In the genomic region with DNA sequence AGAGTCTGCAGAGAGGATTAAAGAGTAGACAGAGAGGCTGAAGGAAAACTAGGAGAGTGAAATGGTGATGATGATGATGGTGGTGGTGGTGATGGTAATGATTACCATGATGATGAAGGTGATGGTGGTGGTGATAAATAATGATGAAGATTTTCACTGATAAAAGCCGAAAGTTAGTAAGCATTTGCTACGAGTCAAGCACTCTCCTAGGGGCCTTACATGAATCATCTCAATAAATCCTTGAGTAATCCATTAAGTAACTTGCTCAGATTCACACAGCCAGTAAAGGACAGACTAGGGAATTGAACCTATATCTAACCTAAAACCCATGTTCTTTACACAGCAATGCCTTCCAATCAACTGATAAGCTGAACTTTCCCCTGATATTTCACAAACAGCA, we compare ENCODE assay signal across 27 cellular contexts.
DNase-seq lines count a peak whose midpoint lies in the region; ATAC-seq and TF ChIP-seq lines count a peak whose summit lies in the region.
"Had no signal": no experiment of that assay in that cellular context is flagged by ENCODE, and none has a peak within 500 bp of the region (broad histone marks: within the 10 kb centered on the region; RNA-seq: fewer than 3 reads in every experiment).

No MANE protein-coding gene starts in this region.

- no peak for ATAC-seq in activated CD8-positive, alpha-beta T cell treated with anti-CD3 and anti-CD28 coated beads for 36 hours
- ATAC-seq in activated CD8-positive, alpha-beta T cell treated with anti-CD3 and anti-CD28 coated beads, Interleukin-2, amount 10 ng/mL, durations not matched to agents 7 days and 5 days: no peak
- ATAC-seq in HG03045 (IDR thresholded peaks at IDR 0.05; ENCODE audit: unreplicated experiment): no peak
- ATAC-seq: left lung; right cardiac atrium; stimulated activated naive B cell treated with anti-CD40 and anti-IgM and Interleukin-4, amounts not matched to agents 10 μg/mL and 1 μg/mL and 100 μg/mL, for 72 hours had no signal

- CTCF ChIA-PET in activated CD8-positive, alpha-beta T cell treated with anti-CD3 and anti-CD28 coated beads for 36 hours (lab: Charles Lee): interaction anchor here (1.3 to 1.6 kb wide), 3 partner anchors 10 to 23 kb away, joined by 3 to 4 read pairs (median 4); no protein-coding TSS in a partner anchor
- CTCF ChIA-PET in activated CD8-positive, alpha-beta T cell treated with anti-CD3 and anti-CD28 coated beads, Interleukin-2, amount 10 ng/mL, durations not matched to agents 7 days and 5 days (lab: Charles Lee): no interaction called here
- CTCF ChIA-PET in CD8-positive, alpha-beta memory T cell (lab: Charles Lee): no interaction called here

- POLR2A ChIA-PET in activated CD8-positive, alpha-beta T cell treated with anti-CD3 and anti-CD28 coated beads for 36 hours (lab: Charles Lee): interaction anchor here (0.6 kb wide), 1 partner anchor 12 kb away, joined by 3 read pairs; no protein-coding TSS in a partner anchor
- POLR2A ChIA-PET in activated CD8-positive, alpha-beta T cell treated with anti-CD3 and anti-CD28 coated beads, Interleukin-2, amount 10 ng/mL, durations not matched to agents 7 days and 5 days (lab: Charles Lee): no interaction called here
- POLR2A ChIA-PET in CD8-positive, alpha-beta memory T cell (lab: Charles Lee): no interaction called here

- peaks cover 2% of the 10 kb centered on the region for H3K9me3 Mint-ChIP-seq in activated CD8-positive, alpha-beta T cell treated with anti-CD3 and anti-CD28 coated beads for 36 hours
- H3K9me3 Mint-ChIP-seq in activated CD8-positive, alpha-beta T cell treated with anti-CD3 and anti-CD28 coated beads, Interleukin-2, amount 10 ng/mL, durations not matched to agents 7 days and 5 days (ENCODE audit: insufficient read depth): no peaks in the 10 kb centered on the region
- H3K9me3 Mint-ChIP-seq in CD8-positive, alpha-beta memory T cell: no peaks in the 10 kb centered on the region
- H3K9me3 Mint-ChIP-seq: brain had no signal

- DNase-seq in activated CD8-positive, alpha-beta T cell treated with anti-CD3 and anti-CD28 coated beads for 36 hours: no peak
- no peak for DNase-seq in activated CD8-positive, alpha-beta T cell treated with anti-CD3 and anti-CD28 coated beads, Interleukin-2, amount 10 ng/mL, durations not matched to agents 7 days and 5 days
- no peak for DNase-seq in CD8-positive, alpha-beta memory T cell
- DNase-seq in RKO (ENCODE audit: low spot score): peak; percentile 8
- DNase-seq in kidney tubule cell (ENCODE audit: low spot score): peak; percentile 35
- no peak for DNase-seq in effector memory CD4-positive, alpha-beta T cell
- no peak for DNase-seq in occipital lobe (lab: John Stamatoyannopoulos, UW)
- DNase-seq: effector CD4-positive, alpha-beta T cell; HCEC 1CT; hippocampal formation; left lung; midbrain; NCI-H1092 treated with DMSO at 0.1 percent for 48 hours; NCI-H1930; right cardiac atrium; RPMI8226; stimulated activated CD4-positive, alpha-beta T cell treated with anti-CD3 and anti-CD28 coated beads, Interleukin-4, amount 100 ng/mL, for 1 hour; stimulated activated naive B cell treated with anti-CD40 and anti-IgM and Interleukin-4, amounts not matched to agents 10 μg/mL and 1 μg/mL and 100 μg/mL, for 72 hours; T-helper 2 cell; uterus had no signal

- H3K27me3 ChIP-seq in CD8-positive, alpha-beta memory T cell (ENCODE audit: insufficient read depth, low read length, poor library complexity, severe bottlenecking): no peaks in the 10 kb centered on the region
- H3K27me3 ChIP-seq in effector memory CD4-positive, alpha-beta T cell (replicated peaks; ENCODE audit: control insufficient read depth, insufficient read depth, low read length, poor library complexity, severe bottlenecking): no peaks in the 10 kb centered on the region
- H3K27me3 ChIP-seq: left lung, uterus had no signal

- no peaks in the 10 kb centered on the region for H3K27me3 Mint-ChIP-seq in activated CD8-positive, alpha-beta T cell treated with anti-CD3 and anti-CD28 coated beads for 36 hours
- no peaks in the 10 kb centered on the region for H3K27me3 Mint-ChIP-seq in activated CD8-positive, alpha-beta T cell treated with anti-CD3 and anti-CD28 coated beads, Interleukin-2, amount 10 ng/mL, durations not matched to agents 7 days and 5 days (ENCODE audit: low read depth)
- H3K27me3 Mint-ChIP-seq in CD8-positive, alpha-beta memory T cell: peaks cover 0 to 2% of the 10 kb centered on the region in 2 donors
- H3K27me3 Mint-ChIP-seq: B cell; brain; stimulated activated naive B cell treated with anti-CD40 and anti-IgM and Interleukin-4, amounts not matched to agents 10 μg/mL and 1 μg/mL and 100 μg/mL, for 72 hours had no signal

- peaks cover 16% of the 10 kb centered on the region for H3K36me3 ChIP-seq in CD8-positive, alpha-beta memory T cell (ENCODE audit: insufficient read depth, low read length)
- H3K36me3 ChIP-seq in effector memory CD4-positive, alpha-beta T cell (ENCODE audit: control insufficient read depth, insufficient read depth, low read length): peaks cover 73% of the 10 kb centered on the region
- H3K36me3 ChIP-seq: thoracic aorta, uterus had no signal

- H3K27ac Mint-ChIP-seq in activated CD8-positive, alpha-beta T cell treated with anti-CD3 and anti-CD28 coated beads for 36 hours: peak overlapping the region; percentile 21
- no peak overlapping the region for H3K27ac Mint-ChIP-seq in activated CD8-positive, alpha-beta T cell treated with anti-CD3 and anti-CD28 coated beads, Interleukin-2, amount 10 ng/mL, durations not matched to agents 7 days and 5 days
- peak overlapping the region; percentile 4 to 84 (median 66) for H3K27ac Mint-ChIP-seq in CD8-positive, alpha-beta memory T cell
- H3K27ac Mint-ChIP-seq: B cell; brain; stimulated activated naive B cell treated with anti-CD40 and anti-IgM and Interleukin-4, amounts not matched to agents 10 μg/mL and 1 μg/mL and 100 μg/mL, for 72 hours had no signal

- H3K4me1 Mint-ChIP-seq in activated CD8-positive, alpha-beta T cell treated with anti-CD3 and anti-CD28 coated beads for 36 hours (ENCODE audit: low read depth): peaks cover 53% of the 10 kb centered on the region
- peaks cover 31% of the 10 kb centered on the region for H3K4me1 Mint-ChIP-seq in activated CD8-positive, alpha-beta T cell treated with anti-CD3 and anti-CD28 coated beads, Interleukin-2, amount 10 ng/mL, durations not matched to agents 7 days and 5 days (ENCODE audit: low read depth)
- peaks cover 37 to 58% (median 50%) of the 10 kb centered on the region in 3 donors for H3K4me1 Mint-ChIP-seq in CD8-positive, alpha-beta memory T cell
- H3K4me1 Mint-ChIP-seq: brain had no signal

- peaks cover 68% of the 10 kb centered on the region for H3K36me3 Mint-ChIP-seq in activated CD8-positive, alpha-beta T cell treated with anti-CD3 and anti-CD28 coated beads for 36 hours (ENCODE audit: low read depth)
- peaks cover 81% of the 10 kb centered on the region for H3K36me3 Mint-ChIP-seq in activated CD8-positive, alpha-beta T cell treated with anti-CD3 and anti-CD28 coated beads, Interleukin-2, amount 10 ng/mL, durations not matched to agents 7 days and 5 days (ENCODE audit: low read depth)
- peaks cover 4 to 86% (median 32%) of the 10 kb centered on the region in 3 donors for H3K36me3 Mint-ChIP-seq in CD8-positive, alpha-beta memory T cell

- no peaks in the 10 kb centered on the region for H3K9me3 ChIP-seq in CD8-positive, alpha-beta memory T cell (ENCODE audit: low read length)
- no peaks in the 10 kb centered on the region for H3K9me3 ChIP-seq in effector memory CD4-positive, alpha-beta T cell (ENCODE audit: control insufficient read depth, low read length)
- H3K9me3 ChIP-seq: left lung, thoracic aorta, uterus had no signal

- intact Hi-C loops in activated CD8-positive, alpha-beta T cell treated with anti-CD3 and anti-CD28 coated beads for 36 hours (cut with micrococcal nuclease): no loop called here

- no peak overlapping the region for H3K27ac ChIP-seq in CD8-positive, alpha-beta memory T cell (ENCODE audit: low read depth, low read length)
- H3K27ac ChIP-seq in effector memory CD4-positive, alpha-beta T cell (ENCODE audit: insufficient read depth, low read length, poor library complexity, severe bottlenecking): no peak overlapping the region
- H3K27ac ChIP-seq: HL-60, parathyroid adenoma, thoracic aorta, uterus, VCaP had no signal

- H3K4me3 ChIP-seq in CD8-positive, alpha-beta memory T cell (ENCODE audit: low read length): no peak overlapping the region
- H3K4me3 ChIP-seq in effector memory CD4-positive, alpha-beta T cell (ENCODE audit: insufficient read depth, low read depth, low read length, poor library complexity, severe bottlenecking): no peak overlapping the region
- H3K4me3 ChIP-seq: left lung, thoracic aorta, uterus had no signal

- no peak for TF ChIP-seq CTCF in activated CD8-positive, alpha-beta T cell treated with anti-CD3 and anti-CD28 coated beads for 36 hours (IDR thresholded peaks at IDR 0.05)

- H3K4me1 ChIP-seq in CD8-positive, alpha-beta memory T cell (ENCODE audit: insufficient read depth, low read length): peaks cover 19% of the 10 kb centered on the region
- H3K4me1 ChIP-seq in effector memory CD4-positive, alpha-beta T cell (ENCODE audit: control insufficient read depth, insufficient read depth, low read length, poor library complexity, severe bottlenecking): no peaks in the 10 kb centered on the region
- H3K4me1 ChIP-seq: parathyroid adenoma, uterus had no signal

- no peak overlapping the region for H3K4me3 Mint-ChIP-seq in activated CD8-positive, alpha-beta T cell treated with anti-CD3 and anti-CD28 coated beads for 36 hours
- H3K4me3 Mint-ChIP-seq in activated CD8-positive, alpha-beta T cell treated with anti-CD3 and anti-CD28 coated beads, Interleukin-2, amount 10 ng/mL, durations not matched to agents 7 days and 5 days: no peak overlapping the region
- no peak overlapping the region for H3K4me3 Mint-ChIP-seq in CD8-positive, alpha-beta memory T cell
- H3K4me3 Mint-ChIP-seq: B cell; brain; stimulated activated naive B cell treated with anti-CD40 and anti-IgM and Interleukin-4, amounts not matched to agents 10 μg/mL and 1 μg/mL and 100 μg/mL, for 72 hours had no signal

Comparison
In these comparisons a context has a peak if more than half of its experiments do, and no peak if none do; other contexts are left out.
1. DNase-seq: peak in RKO (single experiment) and kidney tubule cell (single experiment); none in activated CD8-positive, alpha-beta T cell treated with anti-CD3 and anti-CD28 coated beads for 36 hours (single experiment), activated CD8-positive, alpha-beta T cell treated with anti-CD3 and anti-CD28 coated beads, Interleukin-2, amount 10 ng/mL, durations not matched to agents 7 days and 5 days (single experiment), CD8-positive, alpha-beta memory T cell (0 of 5), effector memory CD4-positive, alpha-beta T cell (0 of 3) and occipital lobe (single experiment).